Comparison of ENCODE assay signal across 12 cellular contexts in the genomic region with DNA sequence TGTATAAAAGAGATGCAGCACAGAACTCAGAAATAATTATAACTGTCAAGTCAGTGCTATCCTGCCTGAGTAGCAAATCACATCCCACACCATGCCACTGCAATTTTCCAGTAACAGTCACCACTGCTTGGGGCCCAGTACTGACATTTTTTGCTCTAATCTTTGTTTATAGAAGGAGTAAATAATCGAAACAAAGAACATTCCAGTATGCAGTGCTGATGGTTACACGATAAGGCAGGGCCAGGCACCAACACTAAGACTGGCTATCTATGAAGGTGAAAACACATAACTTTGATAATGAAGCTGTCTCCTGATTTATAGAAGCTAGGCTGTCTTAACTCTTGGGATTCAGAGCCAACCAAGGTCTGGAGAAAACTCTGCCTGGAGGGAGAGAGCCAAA.
A peak's percentile ranks its signal among the peaks of the same experiment; 100 is the strongest.
DNase-seq lines count a peak whose midpoint lies in the region; ATAC-seq, FAIRE-seq and TF ChIP-seq lines count a peak whose summit lies in the region.
"Had no signal": no experiment of that assay in that cellular context is flagged by ENCODE, and none has a peak within 500 bp of the region (broad histone marks: within the 10 kb centered on the region; RNA-seq: fewer than 3 reads in every experiment).

No MANE protein-coding gene starts in this region.

- H3K18ac ChIP-seq in H9 (ENCODE audit: insufficient read length, low read depth, low read length): no peak overlapping the region

- no peak overlapping the region for H3T11ph ChIP-seq in H9 (ENCODE audit: low read length)

- no peaks in the 10 kb centered on the region for H3K27me3 ChIP-seq in H9 (ENCODE audit: insufficient read depth, low read length)
- H3K27me3 ChIP-seq in astrocyte (ENCODE audit: insufficient read depth, low read length): no peaks in the 10 kb centered on the region
- H3K27me3 ChIP-seq in kidney epithelial cell (ENCODE audit: control insufficient read depth, insufficient read depth, low read length): no peaks in the 10 kb centered on the region
- no peaks in the 10 kb centered on the region for H3K27me3 ChIP-seq in stomach smooth muscle (ENCODE audit: control insufficient read depth in 1 of 2, insufficient read depth in 2 of 2, low read length in 2 of 2)

- H2BK5ac ChIP-seq in H9 (ENCODE audit: insufficient read length, low read length): no peak overlapping the region

- no peak overlapping the region for H2AK5ac ChIP-seq in H9 (ENCODE audit: insufficient read length, low read length)

- no peak overlapping the region for H2BK120ac ChIP-seq in H9 (ENCODE audit: low read depth, low read length, poor library complexity, severe bottlenecking)

- FAIRE-seq in astrocyte (lab: Jason Lieb, UNC): peak; percentile 82

- no peak overlapping the region for H3K4ac ChIP-seq in H9 (ENCODE audit: low read depth, low read length)

- no peaks in the 10 kb centered on the region for H3K27me3 Mint-ChIP-seq in H9 (ENCODE audit: low read depth)
- no peaks in the 10 kb centered on the region for H3K27me3 Mint-ChIP-seq in astrocyte (ENCODE audit: low read depth, unreplicated experiment)

- DNase-seq in H9 (no peak), astrocyte (ENCODE audit: low read depth) (peak; percentile 87), kidney epithelial cell (ENCODE audit: low read depth) (peak; percentile 19), inferior parietal cortex (ENCODE audit: extremely low spot score) (no peak), NAMALWA (ENCODE audit: low spot score) (no peak)
- no peak for DNase-seq in activated naive CD4-positive, alpha-beta T cell treated with Interleukin-2 at 50 U/mL for 16 hours
- DNase-seq: CD8-positive, alpha-beta T cell; MM.1S had no signal

- H3K4me3 ChIP-seq in astrocyte (ENCODE audit: insufficient read depth, low read depth, low read length) (no peak overlapping the region), kidney epithelial cell (ENCODE audit: low read depth, low read length) (no peak overlapping the region), stomach smooth muscle (ENCODE audit: low read length in 2 of 2) (no peak overlapping the region)

- H3K9me3 ChIP-seq in H9 (ENCODE audit: control insufficient read depth, low read depth, low read length) (no peaks in the 10 kb centered on the region), astrocyte (ENCODE audit: insufficient read depth, low read depth, low read length) (no peaks in the 10 kb centered on the region), stomach smooth muscle (ENCODE audit: control insufficient read depth in 2 of 2, low read length in 2 of 2) (no peaks in the 10 kb centered on the region)

- H4K20me1 ChIP-seq in H9 (ENCODE audit: control insufficient read depth, insufficient read depth, insufficient read length): no peaks in the 10 kb centered on the region
- no peaks in the 10 kb centered on the region for H4K20me1 ChIP-seq in astrocyte (ENCODE audit: insufficient read depth, low read length)

- H3K4me1 Mint-ChIP-seq in H9 (peaks cover 27 to 29% of the 10 kb centered on the region in 2 experiments), astrocyte (ENCODE audit: low read depth, unreplicated experiment) (peaks cover 40% of the 10 kb centered on the region)

- no peaks in the 10 kb centered on the region for H3K36me3 ChIP-seq in astrocyte (ENCODE audit: insufficient read depth, low read length)
- H3K36me3 ChIP-seq in kidney epithelial cell (ENCODE audit: control insufficient read depth, insufficient read depth, low read length): no peaks in the 10 kb centered on the region
- no peaks in the 10 kb centered on the region for H3K36me3 ChIP-seq in stomach smooth muscle (ENCODE audit: control insufficient read depth in 2 of 2, insufficient read depth in 2 of 2, low read length in 2 of 2)

- no peak overlapping the region for H4K91ac ChIP-seq in H9 (ENCODE audit: insufficient read length, low read depth, low read length)

- H3K23me2 ChIP-seq in H9 (ENCODE audit: insufficient read length, low read depth, low read length, poor library complexity, severe bottlenecking): no peaks in the 10 kb centered on the region

- H2BK20ac ChIP-seq in H9 (ENCODE audit: low read depth, low read length, poor library complexity, severe bottlenecking): no peak overlapping the region

- H3K27ac Mint-ChIP-seq in H9 (peak overlapping the region; percentile 59 to 95 (median 62); a peak in 6 of 7 replicates), astrocyte (ENCODE audit: unreplicated experiment) (peak overlapping the region; percentile 94)
- H3K27ac Mint-ChIP-seq: CD8-positive, alpha-beta T cell had no signal

- H3K79me2 ChIP-seq in H9 (ENCODE audit: insufficient read depth, low read length) (no peaks in the 10 kb centered on the region), astrocyte (ENCODE audit: insufficient read depth, low read length) (peaks cover 10% of the 10 kb centered on the region)

- no peak for ATAC-seq in HG03135 (IDR thresholded peaks at IDR 0.05; ENCODE audit: unreplicated experiment)
- ATAC-seq: CD8-positive, alpha-beta T cell; Right ventricle myocardium inferior; sciatic nerve had no signal

- no CpG with 5 or more reads among the region's 2 CpGs for WGBS in H9 (ENCODE audit: extremely low coverage, insufficient read length, low lambda C conversion rate)

- H3K4me1 ChIP-seq in H9 (ENCODE audit: insufficient read depth, low read length) (peaks cover 5% of the 10 kb centered on the region; the same call in 1 of the 2 replicates), astrocyte (ENCODE audit: insufficient read depth, low read length) (peaks cover 44% of the 10 kb centered on the region), stomach smooth muscle (ENCODE audit: control insufficient read depth, insufficient read depth, low read length) (peaks cover 8% of the 10 kb centered on the region)

- H3K14ac ChIP-seq in H9 (ENCODE audit: insufficient read depth, low read length): no peak overlapping the region

- H3K4me2 ChIP-seq in H9 (ENCODE audit: insufficient read depth, insufficient read length, low read length) (no peak overlapping the region), astrocyte (ENCODE audit: low read length) (peak overlapping the region; percentile 44)

- H3K79me1 ChIP-seq in H9 (ENCODE audit: insufficient read depth, low read depth, low read length, poor library complexity, severe bottlenecking): no peaks in the 10 kb centered on the region

- H2BK15ac ChIP-seq in H9 (ENCODE audit: low read depth, low read length): no peak overlapping the region

- H4K8ac ChIP-seq in H9 (replicated peaks; ENCODE audit: insufficient read length, low read depth, low read length): no peak overlapping the region

- no peak overlapping the region for H3K23ac ChIP-seq in H9 (ENCODE audit: insufficient read length, low read depth, low read length)

- no peak overlapping the region for H2BK12ac ChIP-seq in H9 (ENCODE audit: insufficient read length, low read depth, low read length)

- H3K27ac ChIP-seq in H9 (ENCODE audit: insufficient read length, low read depth, low read length) (no peak overlapping the region), astrocyte (ENCODE audit: low read depth, low read length) (peak overlapping the region; percentile 75), stomach smooth muscle (ENCODE audit: low read length) (peak overlapping the region; percentile 37)

- no peak overlapping the region for H2AFZ ChIP-seq in H9 (ENCODE audit: low read length)
- H2AFZ ChIP-seq in astrocyte (ENCODE audit: low read depth, low read length): no peak overlapping the region

- H4K5ac ChIP-seq in H9 (ENCODE audit: insufficient read length, low read depth, low read length): no peak overlapping the region

- H3K36me3 Mint-ChIP-seq in H9 (ENCODE audit: insufficient read depth in 1 of 3, low read depth in 3 of 3): peaks cover 0 to 7% (median 0%) of the 10 kb centered on the region in 3 experiments; a peak in 1 of 7 replicates
- peaks cover 3% of the 10 kb centered on the region for H3K36me3 Mint-ChIP-seq in astrocyte (ENCODE audit: low read depth, unreplicated experiment)
- H3K36me3 Mint-ChIP-seq: CD8-positive, alpha-beta T cell had no signal

- H3K9me3 Mint-ChIP-seq in H9: no peaks in the 10 kb centered on the region
- peaks cover 1% of the 10 kb centered on the region for H3K9me3 Mint-ChIP-seq in astrocyte (ENCODE audit: unreplicated experiment)
- H3K9me3 Mint-ChIP-seq: CD8-positive, alpha-beta T cell had no signal

- H3K56ac ChIP-seq in H9 (ENCODE audit: insufficient read length, low read depth, low read length): no peak overlapping the region

- TF ChIP-seq CTCF in H9 (conservative IDR thresholded peaks at IDR 0.05): no peak
- no peak for TF ChIP-seq CTCF in astrocyte (IDR thresholded peaks at IDR 0.05; ENCODE audit: insufficient read depth, low read depth, low read length)
- no peak for TF ChIP-seq CTCF in kidney epithelial cell (IDR thresholded peaks at IDR 0.05; ENCODE audit: insufficient read depth, low read length, poor library complexity, severe bottlenecking)

- H3K9ac ChIP-seq in H9 (ENCODE audit: extremely low read depth, insufficient read length, low read length) (no peak overlapping the region), astrocyte (ENCODE audit: low read length) (peak overlapping the region; percentile 68), stomach smooth muscle (ENCODE audit: low read length in 2 of 2) (no peak overlapping the region)

- H3K4me3 Mint-ChIP-seq in H9 (no peak overlapping the region), astrocyte (ENCODE audit: unreplicated experiment) (no peak overlapping the region)
- H3K4me3 Mint-ChIP-seq: CD8-positive, alpha-beta T cell had no signal

Comparison
In these comparisons a context has a peak if more than half of its experiments do, and no peak if none do; other contexts are left out.
1. DNase-seq: peak in astrocyte (single experiment) and kidney epithelial cell (single experiment); none in H9 (single experiment), inferior parietal cortex (single experiment), NAMALWA (single experiment) and activated naive CD4-positive, alpha-beta T cell treated with Interleukin-2 at 50 U/mL for 16 hours (single experiment).